ENCODE assay signal across 9 cellular contexts in the genomic region with DNA sequence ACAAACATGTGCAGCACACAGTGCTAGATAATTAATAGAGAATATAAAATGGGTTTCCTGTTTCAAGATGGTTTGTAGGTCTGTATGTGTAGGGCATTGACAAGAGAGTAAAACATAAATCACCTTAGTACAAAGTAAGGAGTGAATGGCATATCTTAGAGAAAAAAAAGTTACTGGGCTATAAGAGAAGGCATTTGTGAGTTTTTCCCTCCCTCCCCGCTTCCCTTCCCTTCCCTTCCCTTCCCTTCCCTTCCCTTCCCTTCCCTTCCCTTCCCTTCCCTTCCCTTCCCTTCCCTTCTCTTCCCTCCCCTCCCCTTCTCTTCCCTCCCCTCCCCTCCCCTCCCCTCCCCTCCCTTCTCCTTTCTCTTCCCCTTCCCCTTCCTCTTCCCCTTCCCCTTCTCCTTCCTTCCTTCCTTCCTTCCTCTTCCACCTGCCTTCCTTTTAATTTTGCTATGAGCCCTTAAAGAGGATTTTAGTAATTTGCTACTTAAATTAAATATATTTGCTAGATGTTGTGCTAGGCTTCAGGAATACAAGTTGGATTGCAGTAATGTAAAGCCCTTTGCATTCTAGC. TPM values are rescaled to one million over a fixed set of nuclear protein-coding genes. Genes with fewer than 3 reads are reported as not detected.
"Had no signal": no experiment of that assay in that cellular context is flagged by ENCODE, and none has a peak within 500 bp of the region (broad histone marks: within the 10 kb centered on the region; RNA-seq: fewer than 3 reads in every experiment).

No MANE protein-coding gene starts in this region.

- ATAC-seq: GM23338 had no signal

- H3K4me2 ChIP-seq: GM23338, KMS-11 had no signal

- H2AFZ ChIP-seq: GM23338 had no signal

- H3K27ac Mint-ChIP-seq: GM23338, H9 had no signal

- FAIRE-seq: H1, H54 had no signal

- H3K4me3 ChIP-seq: GM23338 had no signal

- H3K9ac ChIP-seq: KMS-11 had no signal

- H3K4me1 Mint-ChIP-seq: GM23338, H9 had no signal

- H3K4me3 Mint-ChIP-seq: GM23338, H9 had no signal

- H3K9me3 Mint-ChIP-seq: GM23338 had no signal

- DNase-seq: H9, HCEC 1CT, IMR-90, KBM-7 had no signal

- H3K27ac ChIP-seq: HL-60, KMS-11 had no signal

RNA-seq across cellular contexts. Expression of a gene that starts 57.1 kb away (rescaled TPM):
- polyA plus RNA-seq: GM23338 had no signal
